In the genomic region with DNA sequence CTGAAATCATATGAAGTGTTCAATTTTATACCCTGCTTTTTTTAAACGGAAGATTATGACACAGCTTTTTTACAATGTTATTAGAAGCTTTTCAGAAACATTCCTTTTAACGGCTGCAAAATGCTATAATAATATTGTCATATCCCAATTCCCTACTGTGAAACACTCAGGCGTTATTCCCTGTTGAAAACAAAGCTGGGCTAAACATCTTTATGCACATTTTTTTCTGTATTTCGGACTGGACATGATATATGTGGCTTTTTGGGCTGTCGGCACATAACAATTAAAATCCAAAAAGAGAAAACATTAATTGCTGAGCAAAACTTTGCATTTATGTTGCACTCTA, we compare ENCODE assay signal across 12 cellular contexts. TPM values are rescaled to one million over a fixed set of nuclear protein-coding genes. Genes with fewer than 3 reads are reported as not detected.
DNase-seq lines count a peak whose midpoint lies in the region; ATAC-seq and TF ChIP-seq lines count a peak whose summit lies in the region.
"Had no signal": no experiment of that assay in that cellular context is flagged by ENCODE, and none has a peak within 500 bp of the region (broad histone marks: within the 10 kb centered on the region; RNA-seq: fewer than 3 reads in every experiment).

No MANE protein-coding gene starts in this region.

- intact Hi-C loops in sciatic nerve (cut with DNase I), result no loop called here
- intact Hi-C loops in CD4-positive, alpha-beta memory T cell (cut with micrococcal nuclease), result no loop called here
- intact Hi-C loops in OCI-LY7 (cut with micrococcal nuclease; ENCODE audit: unreplicated experiment), result no loop called here

- H3K27ac ChIP-seq in AG04450 (ENCODE audit: low read depth, low read length) (peak overlapping the region; percentile 96), OCI-LY7 (ENCODE audit: low read depth, low read length, poor library complexity, severe bottlenecking) (no peak overlapping the region)
- no peak overlapping the region for H3K27ac ChIP-seq in CD4-positive, alpha-beta memory T cell (ENCODE audit: low read depth, low read length)

- DNase-seq in AG04450 (ENCODE audit: low read depth, low spot score), result no peak
- DNase-seq in fibroblast of pulmonary artery (ENCODE audit: low read depth), result no peak
- DNase-seq in sciatic nerve (ENCODE audit: low spot score), result no peak
- no peak for DNase-seq in CD4-positive, alpha-beta memory T cell
- DNase-seq in stimulated activated effector memory CD8-positive, alpha-beta T cell treated with anti-CD3 and anti-CD28 coated beads, Interleukin-12 subunit alpha, Interleukin-12 subunit beta, amount 100 ng/mL, for 72 hours (ENCODE audit: low spot score in 2 of 2), result no peak
- no peak for DNase-seq in kidney tubule cell (ENCODE audit: low spot score)
- no peak for DNase-seq in OCI-LY7 (ENCODE audit: low spot score)
- DNase-seq: NCI-H2081 treated with DMSO at 0.1 percent for 48 hours had no signal

- ATAC-seq in sciatic nerve, result peak; percentile 14
- no peak for ATAC-seq in stimulated activated effector memory CD8-positive, alpha-beta T cell treated with anti-CD3 and anti-CD28 coated beads, Interleukin-12 subunit alpha, Interleukin-12 subunit beta, amount 100 ng/mL, for 72 hours

- H3K27me3 Mint-ChIP-seq in CD4-positive, alpha-beta memory T cell, result no peaks in the 10 kb centered on the region
- H3K27me3 Mint-ChIP-seq: memory B cell had no signal

- no peaks in the 10 kb centered on the region for H3K79me2 ChIP-seq in OCI-LY7 (ENCODE audit: insufficient read depth, low read depth, low read length)

- H3K9me3 Mint-ChIP-seq in CD4-positive, alpha-beta memory T cell, result no peaks in the 10 kb centered on the region
- peaks cover 7% of the 10 kb centered on the region for H3K9me3 Mint-ChIP-seq in stimulated activated effector memory CD8-positive, alpha-beta T cell treated with anti-CD3 and anti-CD28 coated beads, Interleukin-12 subunit alpha, Interleukin-12 subunit beta, amount 100 ng/mL, for 72 hours

- H4K20me1 ChIP-seq in OCI-LY7 (ENCODE audit: insufficient read depth, low read length), result no peaks in the 10 kb centered on the region

- POLR2A ChIA-PET in AG04450 (lab: Yijun Ruan, JAX) (interaction anchor here (0.7 to 1.5 kb wide), 2 partner anchors 12 to 165 kb away, joined by 3 to 6 read pairs; partner anchors contain the start of gene CTSL), OCI-LY7 (lab: Charles Lee) (interaction anchor here (0.7 kb wide), 2 partner anchors 706 to 1244 kb away, joined by 3 to 4 read pairs; no protein-coding TSS in a partner anchor)
- POLR2A ChIA-PET in CD4-positive, alpha-beta memory T cell (lab: Charles Lee; ENCODE audit: partially characterized antibody), result no interaction called here

- peak overlapping the region in 1 of 8 donors; percentile 49 for H3K4me3 Mint-ChIP-seq in CD4-positive, alpha-beta memory T cell
- H3K4me3 Mint-ChIP-seq in stimulated activated effector memory CD8-positive, alpha-beta T cell treated with anti-CD3 and anti-CD28 coated beads, Interleukin-12 subunit alpha, Interleukin-12 subunit beta, amount 100 ng/mL, for 72 hours, result no peak overlapping the region
- H3K4me3 Mint-ChIP-seq: CD4-positive, CD25-positive, alpha-beta regulatory T cell; IgD-negative memory B cell; memory B cell had no signal

- H3K4me1 ChIP-seq in CD4-positive, alpha-beta memory T cell (ENCODE audit: insufficient read depth, low read length), result peaks cover 38% of the 10 kb centered on the region
- H3K4me1 ChIP-seq in OCI-LY7 (ENCODE audit: insufficient read depth, low read length, poor library complexity, severe bottlenecking), result no peaks in the 10 kb centered on the region

- H3K9me3 ChIP-seq in AG04450 (ENCODE audit: control insufficient read depth, insufficient read depth, low read length) (no peaks in the 10 kb centered on the region), OCI-LY7 (ENCODE audit: low read length) (no peaks in the 10 kb centered on the region)
- H3K9me3 ChIP-seq in CD4-positive, alpha-beta memory T cell (ENCODE audit: control insufficient read depth in 1 of 2, low read length in 2 of 2), result no peaks in the 10 kb centered on the region

- H3K36me3 Mint-ChIP-seq in CD4-positive, alpha-beta memory T cell, result no peaks in the 10 kb centered on the region
- H3K36me3 Mint-ChIP-seq in stimulated activated effector memory CD8-positive, alpha-beta T cell treated with anti-CD3 and anti-CD28 coated beads, Interleukin-12 subunit alpha, Interleukin-12 subunit beta, amount 100 ng/mL, for 72 hours, result no peaks in the 10 kb centered on the region
- H3K36me3 Mint-ChIP-seq: CD4-positive, CD25-positive, alpha-beta regulatory T cell; IgD-negative memory B cell; memory B cell had no signal

- H3K4me1 Mint-ChIP-seq in CD4-positive, alpha-beta memory T cell, result peaks cover 15 to 33% (median 25%) of the 10 kb centered on the region in 4 donors
- H3K4me1 Mint-ChIP-seq in stimulated activated effector memory CD8-positive, alpha-beta T cell treated with anti-CD3 and anti-CD28 coated beads, Interleukin-12 subunit alpha, Interleukin-12 subunit beta, amount 100 ng/mL, for 72 hours, result peaks cover 9% of the 10 kb centered on the region
- H3K4me1 Mint-ChIP-seq: IgD-negative memory B cell, memory B cell had no signal

- no peak overlapping the region for H3K4me2 ChIP-seq in OCI-LY7 (ENCODE audit: low read length)

- no peak overlapping the region for H3K27ac Mint-ChIP-seq in CD4-positive, alpha-beta memory T cell
- H3K27ac Mint-ChIP-seq in stimulated activated effector memory CD8-positive, alpha-beta T cell treated with anti-CD3 and anti-CD28 coated beads, Interleukin-12 subunit alpha, Interleukin-12 subunit beta, amount 100 ng/mL, for 72 hours, result no peak overlapping the region
- H3K27ac Mint-ChIP-seq: IgD-negative memory B cell, memory B cell had no signal

- H3K27me3 ChIP-seq in AG04450 (ENCODE audit: control insufficient read depth, insufficient read depth, low read length), result no peaks in the 10 kb centered on the region
- no peaks in the 10 kb centered on the region for H3K27me3 ChIP-seq in CD4-positive, alpha-beta memory T cell (ENCODE audit: insufficient read depth, low read length)

- no TSS peak for BruUV-seq in OCI-LY7 (replicated peaks; lab: Mats Ljungman, UMichigan)

- CTCF ChIA-PET in AG04450 (lab: Charles Lee) (interaction anchor here (1.0 to 2.0 kb wide), 5 partner anchors 11 to 111 kb away, joined by 3 to 10 read pairs (median 5); no protein-coding TSS in a partner anchor), OCI-LY7 (lab: Charles Lee; ENCODE audit: unreplicated experiment) (no interaction called here)
- CTCF ChIA-PET in CD4-positive, alpha-beta memory T cell (lab: Charles Lee; ENCODE audit: partially characterized antibody), result no interaction called here

- H3K36me3 ChIP-seq in CD4-positive, alpha-beta memory T cell (ENCODE audit: insufficient read depth, low read length), result no peaks in the 10 kb centered on the region
- H3K36me3 ChIP-seq in OCI-LY7 (ENCODE audit: insufficient read depth, low read length), result no peaks in the 10 kb centered on the region

- TF ChIP-seq CTCF in AG04450 (IDR thresholded peaks at IDR 0.05; ENCODE audit: low read depth, low read length), result no peak
- TF ChIP-seq CTCF in WI38 (IDR thresholded peaks at IDR 0.05; ENCODE audit: low read depth, low read length), result no peak
- TF ChIP-seq CTCF in fibroblast of pulmonary artery (IDR thresholded peaks at IDR 0.05; ENCODE audit: low read length, missing control alignments), result no peak
- no peak for TF ChIP-seq CTCF in OCI-LY7 (conservative IDR thresholded peaks at IDR 0.05; ENCODE audit: low read length)

- peak overlapping the region; percentile 37 for H3K4me3 ChIP-seq in AG04450 (ENCODE audit: low read depth, low read length)
- peak overlapping the region; percentile 47 for H3K4me3 ChIP-seq in WI38 (ENCODE audit: low read depth, low read length)
- H3K4me3 ChIP-seq in fibroblast of pulmonary artery (replicated peaks; ENCODE audit: low read depth, low read length), result peak overlapping the region; percentile 30
- no peak overlapping the region for H3K4me3 ChIP-seq in CD4-positive, alpha-beta memory T cell (ENCODE audit: low read length in 2 of 2)
- no peak overlapping the region for H3K4me3 ChIP-seq in OCI-LY7 (ENCODE audit: low read depth, low read length, poor library complexity, severe bottlenecking)

- no peak overlapping the region for H2AFZ ChIP-seq in OCI-LY7 (ENCODE audit: low read length)

- H3K9me2 ChIP-seq in OCI-LY7 (ENCODE audit: insufficient read depth, low read length), result no peaks in the 10 kb centered on the region

RNA-seq across cellular contexts. Expression of gene CTSL, which starts 12.0 kb away (rescaled TPM):
- 180 and 224 TPM in 2 replicates for polyA plus RNA-seq in AG04450 (2011; rRNA removed)
- polyA minus RNA-seq in AG04450 (2011; rRNA and poly(A)+ RNA removed), result 51.4 and 54.4 TPM in 2 replicates
- total RNA-seq in sciatic nerve (162 TPM), OCI-LY7 (2022) (not detected in 2 replicates)
- total RNA-seq in CD4-positive, alpha-beta memory T cell, result 10 to 100 TPM; 65.7 to 71.4 TPM
- polyA plus RNA-seq in CD4-positive, alpha-beta memory T cell, result 10 to 100 TPM in 1 of 2 donors, 1 to 10 TPM in 1; 7.3 to 14.8 TPM
- total RNA-seq in OCI-LY7 (2014; rRNA removed; shearing (Covaris generic)), result not detected in 2 replicates

Comparison
In these comparisons a context has a peak if more than half of its experiments do, and no peak if none do; other contexts are left out.
1. H3K4me3 ChIP-seq: peak in AG04450 (single experiment), WI38 (single experiment) and fibroblast of pulmonary artery (single experiment); none in CD4-positive, alpha-beta memory T cell (0 of 2) and OCI-LY7 (single experiment).
2. RNA of gene CTSL, which starts 12.0 kb away (total RNA-seq): 162 TPM in sciatic nerve (single experiment) and 65.7 to 71.4 TPM in CD4-positive, alpha-beta memory T cell; not detected in OCI-LY7; every median in the first group is over 10 times any median in the second.